Comparison of ENCODE assay signal across 8 cellular contexts in the genomic region with DNA sequence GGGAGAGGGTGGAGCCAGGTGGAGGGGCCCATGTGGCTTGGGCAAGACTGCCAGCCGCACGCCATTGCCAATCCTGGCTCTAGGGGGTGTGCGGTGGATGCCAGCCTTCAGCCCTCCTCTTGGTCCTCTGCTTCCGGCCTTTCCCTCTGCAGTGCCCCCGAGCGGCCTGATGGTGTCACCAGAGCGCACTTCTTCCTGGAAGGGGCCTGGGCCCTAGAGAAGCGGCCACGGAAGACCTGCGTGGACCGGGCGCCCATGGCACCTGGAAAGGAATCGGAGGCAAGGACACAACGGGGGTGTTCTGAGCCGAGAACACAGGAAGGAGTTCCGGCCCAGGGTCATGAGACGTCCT.
DNase-seq lines count a peak whose midpoint lies in the region; ATAC-seq lines count a peak whose summit lies in the region.

No MANE protein-coding gene starts in this region.

- no peaks in the 10 kb centered on the region for H3K4me1 Mint-ChIP-seq in dendritic cell treated with granulocyte-macrophage colony-stimulating factor and Interleukin-4, amounts not matched to agents 40 ng/mL and 50 ng/mL, for 4 days (ENCODE audit: low read depth)
- H3K4me1 Mint-ChIP-seq in stimulated activated naive B cell treated with anti-CD40 and anti-IgM and Interleukin-4, amounts not matched to agents 10 μg/mL and 1 μg/mL and 100 μg/mL, for 72 hours: peaks cover 0 to 2% of the 10 kb centered on the region in 2 donors

- H3K27me3 ChIP-seq in MG63: peaks cover 4% of the 10 kb centered on the region; the same call in 1 of the 2 replicates

- ATAC-seq in HG02610 (IDR thresholded peaks at IDR 0.05; ENCODE audit: unreplicated experiment): peak; percentile 79
- peak; percentile 99 for ATAC-seq in left lobe of liver
- ATAC-seq in stimulated activated naive B cell treated with anti-CD40 and anti-IgM and Interleukin-4, amounts not matched to agents 10 μg/mL and 1 μg/mL and 100 μg/mL, for 72 hours (replicated peaks): peak; percentile 77 to 81

- H3K4me3 ChIP-seq in MG63: 0 out of 2 replicates have a peak overlapping the region, but pooled peaks have one; percentile 2

- no peaks in the 10 kb centered on the region for H3K9me3 Mint-ChIP-seq in dendritic cell treated with granulocyte-macrophage colony-stimulating factor and Interleukin-4, amounts not matched to agents 40 ng/mL and 50 ng/mL, for 4 days
- peaks cover 7 to 13% of the 10 kb centered on the region in 2 donors for H3K9me3 Mint-ChIP-seq in stimulated activated naive B cell treated with anti-CD40 and anti-IgM and Interleukin-4, amounts not matched to agents 10 μg/mL and 1 μg/mL and 100 μg/mL, for 72 hours

- H3K27ac Mint-ChIP-seq in dendritic cell treated with granulocyte-macrophage colony-stimulating factor and Interleukin-4, amounts not matched to agents 40 ng/mL and 50 ng/mL, for 4 days: no peak overlapping the region
- H3K27ac Mint-ChIP-seq in stimulated activated naive B cell treated with anti-CD40 and anti-IgM and Interleukin-4, amounts not matched to agents 10 μg/mL and 1 μg/mL and 100 μg/mL, for 72 hours: no peak overlapping the region

- H3K36me3 Mint-ChIP-seq in dendritic cell treated with granulocyte-macrophage colony-stimulating factor and Interleukin-4, amounts not matched to agents 40 ng/mL and 50 ng/mL, for 4 days (ENCODE audit: low read depth): no peaks in the 10 kb centered on the region
- no peaks in the 10 kb centered on the region for H3K36me3 Mint-ChIP-seq in stimulated activated naive B cell treated with anti-CD40 and anti-IgM and Interleukin-4, amounts not matched to agents 10 μg/mL and 1 μg/mL and 100 μg/mL, for 72 hours

- in situ Hi-C loops in SK-MEL-5 (cut with HindIII; ENCODE audit: low pct_unique_long_range_greater_than_20kb, low sequenced_read_pairs): no loop called here

- peak overlapping the region; percentile 30 for H3K4me3 Mint-ChIP-seq in dendritic cell treated with granulocyte-macrophage colony-stimulating factor and Interleukin-4, amounts not matched to agents 40 ng/mL and 50 ng/mL, for 4 days
- H3K4me3 Mint-ChIP-seq in stimulated activated naive B cell treated with anti-CD40 and anti-IgM and Interleukin-4, amounts not matched to agents 10 μg/mL and 1 μg/mL and 100 μg/mL, for 72 hours: no peak overlapping the region

- DNase-seq in activated gamma-delta T cell treated with Interleukin-2 at 50 U/mL for 16 hours (peak; percentile 6), activated gamma-delta T cell (lab: John Stamatoyannopoulos, UW) (no peak), MG63 (peak; percentile 93), SK-MEL-5 (ENCODE audit: low read depth, low spot score) (peak; percentile 88), left lobe of liver (ENCODE audit: low spot score) (peak; percentile 74)
- DNase-seq in stimulated activated naive B cell treated with anti-CD40 and anti-IgM and Interleukin-4, amounts not matched to agents 10 μg/mL and 1 μg/mL and 100 μg/mL, for 72 hours: peak; percentile 30

- no peaks in the 10 kb centered on the region for H3K27me3 Mint-ChIP-seq in dendritic cell treated with granulocyte-macrophage colony-stimulating factor and Interleukin-4, amounts not matched to agents 40 ng/mL and 50 ng/mL, for 4 days
- H3K27me3 Mint-ChIP-seq in stimulated activated naive B cell treated with anti-CD40 and anti-IgM and Interleukin-4, amounts not matched to agents 10 μg/mL and 1 μg/mL and 100 μg/mL, for 72 hours: peaks cover 22 to 41% of the 10 kb centered on the region in 2 donors

- no peaks in the 10 kb centered on the region for H3K36me3 ChIP-seq in MG63

- H3K9me3 ChIP-seq in MG63: peaks cover 9% of the 10 kb centered on the region

- intact Hi-C loops in dendritic cell treated with granulocyte-macrophage colony-stimulating factor and Interleukin-4, amounts not matched to agents 40 ng/mL and 50 ng/mL, for 4 days (cut with micrococcal nuclease): no loop called here
